Comparison of ENCODE assay signal across 16 cellular contexts in genomic region chr17:82675476-82676245, GRCh38.
"Had no signal": no experiment of that assay in that cellular context is flagged by ENCODE, and none has a peak within 500 bp of the region (broad histone marks: within the 10 kb centered on the region; RNA-seq: fewer than 3 reads in every experiment).

No MANE protein-coding gene starts in this region.

- H3K4me3 Mint-ChIP-seq: activated naive CD4-positive, alpha-beta T cell treated with anti-CD3 and anti-CD28 coated beads, Interleukin-2, amount 50 U/mL, for 24 hours; activated T-cell treated with anti-CD3 and anti-CD28 coated beads, Interleukin-2, amount 50 U/mL, for 4 hours; naive thymus-derived CD8-positive, alpha-beta T cell; stimulated activated naive B cell treated with anti-CD40 and anti-IgM and Interleukin-4, amounts not matched to agents 10 μg/mL and 1 μg/mL and 100 μg/mL, for 72 hours; T-helper 1 cell treated with Interleukin-12 subunit alpha and Interleukin-12 subunit beta and Interleukin-4 antibody, amounts not matched to agents 30 μg/mL and 1 μg/mL, for 36 hours had no signal

- DNase-seq: activated CD4-positive, alpha-beta T cell treated with anti-CD3 and anti-CD28 coated beads, Interleukin-2, amount 50 U/mL, for 1 hour; activated CD8-positive, alpha-beta memory T cell treated with anti-CD3 and anti-CD28 coated beads, Interleukin-2, amount 50 U/mL, for 4 hours; activated T-cell treated with anti-CD3 and anti-CD28 coated beads, Interleukin-2, amount 50 U/mL, for 4 hours; foreskin keratinocyte; glutamatergic neuron; naive thymus-derived CD8-positive, alpha-beta T cell; spleen; stimulated activated naive B cell treated with anti-CD40 and anti-IgM and Interleukin-4, amounts not matched to agents 10 μg/mL and 1 μg/mL and 100 μg/mL, for 72 hours; tibial artery; uterus had no signal

- H3K27ac Mint-ChIP-seq: activated naive CD4-positive, alpha-beta T cell treated with anti-CD3 and anti-CD28 coated beads, Interleukin-2, amount 50 U/mL, for 24 hours; naive thymus-derived CD8-positive, alpha-beta T cell; stimulated activated naive B cell treated with anti-CD40 and anti-IgM and Interleukin-4, amounts not matched to agents 10 μg/mL and 1 μg/mL and 100 μg/mL, for 72 hours; T-helper 1 cell treated with Interleukin-12 subunit alpha and Interleukin-12 subunit beta and Interleukin-4 antibody, amounts not matched to agents 30 μg/mL and 1 μg/mL, for 36 hours had no signal

- H3K27me3 Mint-ChIP-seq: activated naive CD4-positive, alpha-beta T cell treated with anti-CD3 and anti-CD28 coated beads, Interleukin-2, amount 50 U/mL, for 24 hours; naive thymus-derived CD8-positive, alpha-beta T cell; stimulated activated naive B cell treated with anti-CD40 and anti-IgM and Interleukin-4, amounts not matched to agents 10 μg/mL and 1 μg/mL and 100 μg/mL, for 72 hours had no signal

- H3K4me1 Mint-ChIP-seq: stimulated activated naive B cell treated with anti-CD40 and anti-IgM and Interleukin-4, amounts not matched to agents 10 μg/mL and 1 μg/mL and 100 μg/mL, for 72 hours had no signal

- ATAC-seq: activated CD4-positive, CD25-positive, alpha-beta regulatory T cell treated with anti-CD3 and anti-CD28 coated beads, Interleukin-2, amount 50 U/mL, for 24 hours; activated T-cell treated with anti-CD3 and anti-CD28 coated beads, Interleukin-2, amount 50 U/mL, for 4 hours; foreskin keratinocyte; left lung; naive thymus-derived CD8-positive, alpha-beta T cell; pancreas; stimulated activated naive B cell treated with anti-CD40 and anti-IgM and Interleukin-4, amounts not matched to agents 10 μg/mL and 1 μg/mL and 100 μg/mL, for 72 hours had no signal

- H3K36me3 Mint-ChIP-seq: activated naive CD4-positive, alpha-beta T cell treated with anti-CD3 and anti-CD28 coated beads, Interleukin-2, amount 50 U/mL, for 24 hours had no signal

- H3K9me3 Mint-ChIP-seq: activated naive CD4-positive, alpha-beta T cell treated with anti-CD3 and anti-CD28 coated beads, Interleukin-2, amount 50 U/mL, for 24 hours; activated T-cell treated with anti-CD3 and anti-CD28 coated beads, Interleukin-2, amount 50 U/mL, for 4 hours; stimulated activated naive B cell treated with anti-CD40 and anti-IgM and Interleukin-4, amounts not matched to agents 10 μg/mL and 1 μg/mL and 100 μg/mL, for 72 hours; T-helper 1 cell treated with Interleukin-12 subunit alpha and Interleukin-12 subunit beta and Interleukin-4 antibody, amounts not matched to agents 30 μg/mL and 1 μg/mL, for 36 hours had no signal

- H3K27ac ChIP-seq: cardiac muscle cell, foreskin keratinocyte, left lung, pancreas, spleen, tibial artery, uterus had no signal
